ENCODE assay signal across 9 cellular contexts in the genomic region with DNA sequence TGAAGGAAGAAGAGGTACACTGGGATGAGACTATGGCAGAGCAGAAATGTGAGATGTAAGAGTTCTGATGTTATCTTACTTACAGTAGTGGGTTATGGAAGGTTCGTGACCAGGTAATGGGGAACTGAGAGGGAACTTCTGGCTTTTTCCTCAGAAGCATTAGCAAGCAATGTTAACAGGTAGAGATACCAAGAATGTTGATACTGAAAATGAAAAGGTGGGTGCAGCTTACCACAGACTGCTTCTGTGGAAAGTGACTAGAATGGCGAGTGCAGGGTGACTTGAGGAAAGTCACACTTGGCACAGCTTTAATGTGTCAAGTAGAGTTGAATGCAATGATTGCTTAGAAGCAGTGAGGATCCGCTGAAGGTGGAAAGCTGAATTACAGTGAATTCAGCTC.
DNase-seq lines count a peak whose midpoint lies in the region; ATAC-seq and TF ChIP-seq lines count a peak whose summit lies in the region.
"Had no signal": no experiment of that assay in that cellular context is flagged by ENCODE, and none has a peak within 500 bp of the region (broad histone marks: within the 10 kb centered on the region; RNA-seq: fewer than 3 reads in every experiment).

No MANE protein-coding gene starts in this region.

- no peaks in the 10 kb centered on the region for H3K4me1 Mint-ChIP-seq in nephron progenitor cell
- peaks cover 35% of the 10 kb centered on the region for H3K4me1 Mint-ChIP-seq in mesothelial cell of epicardium

- H3K27me3 Mint-ChIP-seq in nephron progenitor cell (ENCODE audit: low read depth, poor library complexity) (peaks cover 3% of the 10 kb centered on the region), mesothelial cell of epicardium (ENCODE audit: low read depth) (no peaks in the 10 kb centered on the region)

- ATAC-seq in GM18508 (IDR thresholded peaks at IDR 0.05; ENCODE audit: insufficient read depth, unreplicated experiment), result peak; percentile 85
- peak; percentile 86 for ATAC-seq in GM19372 (IDR thresholded peaks at IDR 0.05; ENCODE audit: low read depth, unreplicated experiment)
- peak; percentile 95 for ATAC-seq in HG02798 (IDR thresholded peaks at IDR 0.05; ENCODE audit: poor library complexity, unreplicated experiment)
- peak; percentile 90 for ATAC-seq in HG03521 (IDR thresholded peaks at IDR 0.05; ENCODE audit: unreplicated experiment)

- DNase-seq in D341Med (ENCODE audit: low spot score) (no peak), nephron progenitor cell (no peak), mesothelial cell of epicardium (ENCODE audit: low spot score in 2 of 2, unreplicated experiment in 2 of 2) (no peak), GOT3 (lab: John Stamatoyannopoulos, UW) (no peak)
- DNase-seq: activated CD4-positive, alpha-beta T cell treated with anti-CD3 and anti-CD28 coated beads, Interleukin-2, amount 50 U/mL, for 48 hours had no signal

- H3K36me3 Mint-ChIP-seq in nephron progenitor cell (ENCODE audit: low read depth) (no peaks in the 10 kb centered on the region), mesothelial cell of epicardium (peaks cover 13% of the 10 kb centered on the region)

- H3K27ac Mint-ChIP-seq in nephron progenitor cell (no peak overlapping the region), mesothelial cell of epicardium (no peak overlapping the region)

- TF ChIP-seq CTCF in nephron progenitor cell (IDR thresholded peaks at IDR 0.05) (no peak), mesothelial cell of epicardium (IDR thresholded peaks at IDR 0.05; ENCODE audit: unreplicated experiment) (no peak)

- H3K4me3 Mint-ChIP-seq in nephron progenitor cell (no peak overlapping the region), mesothelial cell of epicardium (no peak overlapping the region)

- H3K9me3 Mint-ChIP-seq in nephron progenitor cell (no peaks in the 10 kb centered on the region), mesothelial cell of epicardium (peaks cover 20% of the 10 kb centered on the region)
